ENCODE assay signal across 9 cellular contexts in genomic region chr14:65846469-65846868, GRCh38.
DNase-seq lines count a peak whose midpoint lies in the region; ATAC-seq, FAIRE-seq and TF ChIP-seq lines count a peak whose summit lies in the region.
"Had no signal": no experiment of that assay in that cellular context is flagged by ENCODE, and none has a peak within 500 bp of the region (broad histone marks: within the 10 kb centered on the region; RNA-seq: fewer than 3 reads in every experiment).

No MANE protein-coding gene starts in this region.

- H3K79me2 ChIP-seq in neural cell (replicated peaks; ENCODE audit: insufficient read depth, low read length): no peaks in the 10 kb centered on the region
- no peaks in the 10 kb centered on the region for H3K79me2 ChIP-seq in H9 (ENCODE audit: insufficient read depth, low read length)

- peak; percentile 62 for ATAC-seq in activated B cell treated with CpG ODN at 0.5 μM for 24 hours (ENCODE audit: low read depth)

- no peak overlapping the region for H3K14ac ChIP-seq in H9 (ENCODE audit: insufficient read depth, low read length)

- no peaks in the 10 kb centered on the region for H3K4me1 ChIP-seq in H9 (ENCODE audit: insufficient read depth, low read length)

- H3K27me3 ChIP-seq in neural cell (ENCODE audit: insufficient read depth, low read depth, low read length): no peaks in the 10 kb centered on the region
- H3K27me3 ChIP-seq in H9 (ENCODE audit: insufficient read depth, low read length): no peaks in the 10 kb centered on the region

- H3K27ac ChIP-seq in neural cell (ENCODE audit: low read length) (peak overlapping the region; percentile 85), H9 (ENCODE audit: insufficient read length, low read depth, low read length) (no peak overlapping the region)

- H3K36me3 Mint-ChIP-seq in activated B cell treated with CpG ODN at 0.5 μM for 24 hours (ENCODE audit: low read depth) (no peaks in the 10 kb centered on the region), H9 (ENCODE audit: insufficient read depth in 1 of 3, low read depth in 3 of 3) (peaks cover 0 to 3% (median 0%) of the 10 kb centered on the region in 3 experiments; a peak in 2 of 7 replicates)
- H3K36me3 Mint-ChIP-seq: mesothelial cell of epicardium had no signal

- peak overlapping the region; percentile 37 for H3K4me3 ChIP-seq in neural cell (ENCODE audit: low read length)

- no peak overlapping the region for H3K4me3 Mint-ChIP-seq in activated B cell treated with CpG ODN at 0.5 μM for 24 hours
- no peak overlapping the region for H3K4me3 Mint-ChIP-seq in H9
- H3K4me3 Mint-ChIP-seq: mesothelial cell of epicardium had no signal

- no peak overlapping the region for H2AK5ac ChIP-seq in H9 (ENCODE audit: insufficient read length, low read length)

- H4K20me1 ChIP-seq in neural cell (ENCODE audit: insufficient read depth): no peaks in the 10 kb centered on the region
- H4K20me1 ChIP-seq in H9 (ENCODE audit: control insufficient read depth, insufficient read depth, insufficient read length): no peaks in the 10 kb centered on the region

- H2AFZ ChIP-seq in neural cell (ENCODE audit: low read depth, low read length) (peak overlapping the region; percentile 21), H9 (ENCODE audit: low read length) (no peak overlapping the region)

- H3K4me2 ChIP-seq in neural cell (ENCODE audit: low read length) (peak overlapping the region; percentile 33), H9 (ENCODE audit: insufficient read depth, insufficient read length, low read length) (no peak overlapping the region)

- H4K91ac ChIP-seq in H9 (ENCODE audit: insufficient read length, low read depth, low read length): no peak overlapping the region

- POLR2A ChIA-PET in activated B cell treated with CpG ODN at 0.5 μM for 24 hours (lab: Charles Lee): no interaction called here

- H3K18ac ChIP-seq in H9 (ENCODE audit: insufficient read length, low read depth, low read length): no peak overlapping the region

- peaks cover 6% of the 10 kb centered on the region for H3F3A ChIP-seq in neural cell (ENCODE audit: insufficient read depth, low read length, poor library complexity, severe bottlenecking)

- peak; percentile 44 for TF ChIP-seq RAD21 in neural cell (conservative IDR thresholded peaks at IDR 0.05)

- DNase-seq in NOMO-1 treated with DMSO at 0.1 percent for 48 hours (lab: John Stamatoyannopoulos, UW; ENCODE audit: unreplicated experiment) (peak; percentile 26), NOMO-1 treated with dmso at 0.1 percent for 144 hours (lab: John Stamatoyannopoulos, UW; ENCODE audit: unreplicated experiment) (no peak), HTR-8/SVneo (ENCODE audit: insufficient read length, low spot score) (no peak), activated B cell treated with CpG ODN at 0.5 μM for 24 hours (no peak), H9 (no peak), GDM1 (lab: John Stamatoyannopoulos, UW) (no peak)
- DNase-seq in effector CD4-positive, alpha-beta T cell: no peak

- no peak overlapping the region for H4K5ac ChIP-seq in H9 (ENCODE audit: insufficient read length, low read depth, low read length)

- H3K27me3 Mint-ChIP-seq in activated B cell treated with CpG ODN at 0.5 μM for 24 hours: peaks cover 2% of the 10 kb centered on the region
- H3K27me3 Mint-ChIP-seq in H9 (ENCODE audit: low read depth): no peaks in the 10 kb centered on the region

- peak; percentile 71 for FAIRE-seq in HTR-8/SVneo (lab: Jason Lieb, UNC)

- no peak overlapping the region for H3T11ph ChIP-seq in H9 (ENCODE audit: low read length)

- TF ChIP-seq CTCF in activated B cell treated with CpG ODN at 0.5 μM for 24 hours (IDR thresholded peaks at IDR 0.05) (no peak), neural cell (IDR thresholded peaks at IDR 0.05; ENCODE audit: poor library complexity, severe bottlenecking) (no peak), H9 (conservative IDR thresholded peaks at IDR 0.05) (no peak)

- no peaks in the 10 kb centered on the region for H3K36me3 ChIP-seq in neural cell (ENCODE audit: insufficient read depth, low read length)

- no peak overlapping the region for H3K56ac ChIP-seq in H9 (ENCODE audit: insufficient read length, low read depth, low read length)

- H3K4ac ChIP-seq in H9 (ENCODE audit: low read depth, low read length): no peak overlapping the region

- H3K4me1 Mint-ChIP-seq in activated B cell treated with CpG ODN at 0.5 μM for 24 hours (peaks cover 13% of the 10 kb centered on the region), H9 (peaks cover 13% of the 10 kb centered on the region in 2 experiments)
- H3K4me1 Mint-ChIP-seq: mesothelial cell of epicardium had no signal

- no peaks in the 10 kb centered on the region for H3K23me2 ChIP-seq in H9 (ENCODE audit: insufficient read length, low read depth, low read length, poor library complexity, severe bottlenecking)

- no peak overlapping the region for H3K23ac ChIP-seq in H9 (ENCODE audit: insufficient read length, low read depth, low read length)

- no peak overlapping the region for H2BK15ac ChIP-seq in H9 (ENCODE audit: low read depth, low read length)

- intact Hi-C loops in activated B cell treated with CpG ODN at 0.5 μM for 24 hours (cut with micrococcal nuclease): no loop called here

- TF ChIP-seq EP300 in neural cell (conservative IDR thresholded peaks at IDR 0.05; ENCODE audit: poor library complexity, severe bottlenecking): no peak

- H3K27ac Mint-ChIP-seq in activated B cell treated with CpG ODN at 0.5 μM for 24 hours: peak overlapping the region; percentile 13
- no peak overlapping the region for H3K27ac Mint-ChIP-seq in H9
- H3K27ac Mint-ChIP-seq: mesothelial cell of epicardium had no signal

- H3K79me1 ChIP-seq in H9 (ENCODE audit: insufficient read depth, low read depth, low read length, poor library complexity, severe bottlenecking): no peaks in the 10 kb centered on the region

- no CpG with 5 or more reads among the region's 2 CpGs for WGBS in H9 (ENCODE audit: extremely low coverage, insufficient read length, low lambda C conversion rate)

- CTCF ChIA-PET in activated B cell treated with CpG ODN at 0.5 μM for 24 hours (lab: Charles Lee): no interaction called here

- no peak overlapping the region for H2BK5ac ChIP-seq in H9 (ENCODE audit: insufficient read length, low read length)

- H3K9ac ChIP-seq in neural cell (ENCODE audit: low read length) (peak overlapping the region; percentile 51), H9 (ENCODE audit: extremely low read depth, insufficient read length, low read length) (no peak overlapping the region)

- H2BK12ac ChIP-seq in H9 (ENCODE audit: insufficient read length, low read depth, low read length): no peak overlapping the region

- H3K9me3 ChIP-seq in neural cell (ENCODE audit: low read length) (no peaks in the 10 kb centered on the region), H9 (ENCODE audit: control insufficient read depth, low read depth, low read length) (no peaks in the 10 kb centered on the region)

- no peaks in the 10 kb centered on the region for H3K9me3 Mint-ChIP-seq in activated B cell treated with CpG ODN at 0.5 μM for 24 hours
- peaks cover 0 to 2% of the 10 kb centered on the region in 2 experiments; a peak in 2 of 5 replicates for H3K9me3 Mint-ChIP-seq in H9
- H3K9me3 Mint-ChIP-seq: mesothelial cell of epicardium had no signal

- H2BK120ac ChIP-seq in H9 (ENCODE audit: low read depth, low read length, poor library complexity, severe bottlenecking): no peak overlapping the region

- H4K8ac ChIP-seq in H9 (replicated peaks; ENCODE audit: insufficient read length, low read depth, low read length): no peak overlapping the region

- no peaks in the 10 kb centered on the region for H3K9me2 ChIP-seq in neural cell (ENCODE audit: insufficient read depth, low read length)

- no peak overlapping the region for H2BK20ac ChIP-seq in H9 (ENCODE audit: low read depth, low read length, poor library complexity, severe bottlenecking)

TF ChIP-seq in neural cell, 6 proteins besides CTCF, POLR2A, EP300 and RAD21:
- TF ChIP-seq SMC3 (conservative IDR thresholded peaks at IDR 0.05; ENCODE audit: poor library complexity): peak; percentile 38
- no peak for TF ChIP-seq MXI1 (conservative IDR thresholded peaks at IDR 0.05; ENCODE audit: poor library complexity, severe bottlenecking)
- peak; percentile 12 for TF ChIP-seq REST (IDR thresholded peaks at IDR 0.05; ENCODE audit: borderline replicate concordance)
